ENCODE assay signal across 16 cellular contexts in the genomic region with DNA sequence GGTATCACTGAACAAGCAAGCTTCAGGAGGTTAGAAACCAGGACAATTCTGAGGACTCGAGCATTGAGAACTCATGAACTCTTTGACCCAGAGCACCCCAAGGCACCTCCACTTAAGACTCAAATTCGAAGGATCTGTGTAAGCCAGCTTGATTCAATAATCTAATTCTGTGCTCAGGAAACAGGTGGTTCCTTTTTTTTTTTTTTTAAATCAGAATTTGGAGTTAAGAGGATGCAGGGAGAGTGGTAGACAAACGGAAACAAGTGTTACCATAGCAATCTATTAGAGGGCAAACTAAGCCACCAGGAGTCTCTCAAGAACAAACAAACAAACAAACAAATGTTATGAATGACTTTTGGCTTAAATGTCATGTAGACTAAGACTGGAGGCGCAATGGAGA.
"Had no signal": no experiment of that assay in that cellular context is flagged by ENCODE, and none has a peak within 500 bp of the region (broad histone marks: within the 10 kb centered on the region; RNA-seq: fewer than 3 reads in every experiment).

No MANE protein-coding gene starts in this region.

- ATAC-seq: esophagus mucosa; left cardiac atrium; lower lobe of right lung; mucosa of descending colon; psoas muscle; right lobe of liver; stimulated activated memory B cell treated with anti-CD40 and anti-IgM and Interleukin-4, amounts not matched to agents 10 μg/mL and 1 μg/mL and 100 μg/mL, for 72 hours had no signal

- DNase-seq: activated CD4-positive, alpha-beta memory T cell treated with anti-CD3 and anti-CD28 coated beads for 36 hours; activated gamma-delta T cell treated with Interleukin-2 at 50 U/mL for 16 hours; activated naive CD8-positive, alpha-beta T cell treated with anti-CD3 and anti-CD28 coated beads, Interleukin-2, amount 10 ng/mL, durations not matched to agents 7 days and 5 days; activated T-cell treated with anti-CD3 and anti-CD28 coated beads, Interleukin-2, amount 50 U/mL, for 48 hours; anterior cingulate cortex; endodermal cell; immature natural killer cell; left cardiac atrium; lower lobe of right lung; mucosa of descending colon; nephron progenitor cell; psoas muscle; right lobe of liver; stimulated activated CD4-positive, alpha-beta T cell treated with anti-CD3 and anti-CD28 coated beads, Interleukin-1b, Interleukin-23, amount 100 ng/mL, for 48 hours had no signal

- H3K27ac Mint-ChIP-seq: activated CD4-positive, alpha-beta memory T cell treated with anti-CD3 and anti-CD28 coated beads for 36 hours; activated naive CD8-positive, alpha-beta T cell treated with anti-CD3 and anti-CD28 coated beads, Interleukin-2, amount 10 ng/mL, durations not matched to agents 7 days and 5 days; endodermal cell; nephron progenitor cell; stimulated activated memory B cell treated with anti-CD40 and anti-IgM and Interleukin-4, amounts not matched to agents 10 μg/mL and 1 μg/mL and 100 μg/mL, for 72 hours had no signal

- H3K4me3 Mint-ChIP-seq: activated CD4-positive, alpha-beta memory T cell treated with anti-CD3 and anti-CD28 coated beads for 36 hours; activated naive CD8-positive, alpha-beta T cell treated with anti-CD3 and anti-CD28 coated beads, Interleukin-2, amount 10 ng/mL, durations not matched to agents 7 days and 5 days; endodermal cell; nephron progenitor cell; stimulated activated memory B cell treated with anti-CD40 and anti-IgM and Interleukin-4, amounts not matched to agents 10 μg/mL and 1 μg/mL and 100 μg/mL, for 72 hours had no signal

- H3K27me3 Mint-ChIP-seq: activated CD4-positive, alpha-beta memory T cell treated with anti-CD3 and anti-CD28 coated beads for 36 hours; activated naive CD8-positive, alpha-beta T cell treated with anti-CD3 and anti-CD28 coated beads, Interleukin-2, amount 10 ng/mL, durations not matched to agents 7 days and 5 days; stimulated activated memory B cell treated with anti-CD40 and anti-IgM and Interleukin-4, amounts not matched to agents 10 μg/mL and 1 μg/mL and 100 μg/mL, for 72 hours had no signal

- H3K4me1 Mint-ChIP-seq: nephron progenitor cell had no signal

- H3K9me3 Mint-ChIP-seq: endodermal cell, immature natural killer cell, nephron progenitor cell had no signal
